ENCODE assay signal across 16 cellular contexts in the genomic region with DNA sequence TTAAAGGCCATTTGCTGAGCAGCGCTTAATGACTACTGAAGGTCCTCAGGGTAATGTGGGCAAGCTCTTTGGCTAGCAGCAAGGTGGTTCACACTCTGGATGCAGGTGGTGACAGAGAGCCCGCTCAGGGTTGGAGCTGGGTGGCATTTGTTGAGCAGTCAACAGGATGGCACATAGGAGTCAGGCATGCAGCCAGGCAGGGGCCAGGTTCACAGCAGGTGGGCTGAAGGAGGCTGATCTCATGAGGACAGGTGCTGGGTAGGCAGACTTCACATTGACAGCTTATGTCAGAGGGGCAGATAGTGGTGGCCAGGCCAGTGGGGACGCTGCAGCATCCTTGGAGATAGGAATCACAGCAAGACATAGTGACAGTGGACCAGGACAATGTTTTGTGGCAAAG.
"Had no signal": no experiment of that assay in that cellular context is flagged by ENCODE, and none has a peak within 500 bp of the region (broad histone marks: within the 10 kb centered on the region; RNA-seq: fewer than 3 reads in every experiment).

No MANE protein-coding gene starts in this region.

- ATAC-seq: activated CD4-positive, CD25-positive, alpha-beta regulatory T cell treated with anti-CD3 and anti-CD28 coated beads, Interleukin-2, amount 50 U/mL, for 24 hours; activated T-cell treated with anti-CD3 and anti-CD28 coated beads, Interleukin-2, amount 50 U/mL, for 72 hours; foreskin keratinocyte; left cardiac atrium; mucosa of descending colon; psoas muscle; right cardiac atrium; stimulated activated naive CD8-positive, alpha-beta T cell treated with anti-CD3 and anti-CD28 coated beads, Interleukin-15, amount 100 ng/mL, for 72 hours had no signal

- DNase-seq: activated CD4-positive, alpha-beta T cell treated with anti-CD3 and anti-CD28 coated beads, Interleukin-2, amount 10 ng/mL, durations not matched to agents 7 days and 5 days; activated effector memory CD4-positive, alpha-beta T cell treated with anti-CD3 and anti-CD28 coated beads, Interleukin-2, amount 50 U/mL, for 16 hours; activated naive CD4-positive, alpha-beta T cell treated with anti-CD3 and anti-CD28 coated beads, Interleukin-2, amount 50 U/mL, for 16 hours; activated T-cell treated with anti-CD3 and anti-CD28 coated beads, Interleukin-2, amount 50 U/mL, for 72 hours; colonic mucosa; foreskin keratinocyte; hippocampal formation; left cardiac atrium; mesenchymal stem cell; mucosa of descending colon; naive B cell; psoas muscle; stimulated activated naive CD8-positive, alpha-beta T cell treated with anti-CD3 and anti-CD28 coated beads, Interleukin-15, amount 100 ng/mL, for 72 hours; trophoblast cell had no signal
